8 cellular contexts compared by ENCODE assay signal in genomic region chr11:79535606-79536005, GRCh38.
"Had no signal": no experiment of that assay in that cellular context is flagged by ENCODE, and none has a peak within 500 bp of the region (broad histone marks: within the 10 kb centered on the region; RNA-seq: fewer than 3 reads in every experiment).

No MANE protein-coding gene starts in this region.

- H3K4me3 ChIP-seq: GM12878 had no signal

- FAIRE-seq: G401.6, GM12878, GM12891, GM12892, GM18507, GM19239 had no signal

- DNase-seq: GDM1, GF-D8 had no signal

- ATAC-seq: GM12878 had no signal
